ENCODE assay signal across 9 cellular contexts in genomic region chr2:119679846-119680245, GRCh38. TPM values are rescaled to one million over a fixed set of nuclear protein-coding genes. Genes with fewer than 3 reads are reported as not detected.
A peak's percentile ranks its signal among the peaks of the same experiment; 100 is the strongest.
DNase-seq lines count a peak whose midpoint lies in the region; ATAC-seq and TF ChIP-seq lines count a peak whose summit lies in the region.
"Had no signal": no experiment of that assay in that cellular context is flagged by ENCODE, and none has a peak within 500 bp of the region (broad histone marks: within the 10 kb centered on the region; RNA-seq: fewer than 3 reads in every experiment).

No MANE protein-coding gene starts in this region.

- peaks cover 13% of the 10 kb centered on the region for H3K36me3 Mint-ChIP-seq in dendritic cell treated with granulocyte-macrophage colony-stimulating factor and Interleukin-4, amounts not matched to agents 40 ng/mL and 50 ng/mL, for 4 days (ENCODE audit: low read depth)
- H3K36me3 Mint-ChIP-seq in natural killer cell treated with Interleukin-12 subunit alpha and Interleukin-12 subunit beta and Interleukin-15 and Interleukin-18, amount 100 ng/mL, for 72 hours = no peaks in the 10 kb centered on the region

- H3K9me2 ChIP-seq in Loucy (replicated peaks; ENCODE audit: low read depth, low read length) = no peaks in the 10 kb centered on the region

- peaks cover 4% of the 10 kb centered on the region for H3K27me3 Mint-ChIP-seq in dendritic cell treated with granulocyte-macrophage colony-stimulating factor and Interleukin-4, amounts not matched to agents 40 ng/mL and 50 ng/mL, for 4 days
- no peaks in the 10 kb centered on the region for H3K27me3 Mint-ChIP-seq in natural killer cell treated with Interleukin-12 subunit alpha and Interleukin-12 subunit beta and Interleukin-15 and Interleukin-18, amount 100 ng/mL, for 72 hours

- H3K4me1 ChIP-seq in Loucy (ENCODE audit: insufficient read depth, low read length, poor library complexity, severe bottlenecking) = peaks cover 11% of the 10 kb centered on the region

- no peak for DNase-seq in BJ (ENCODE audit: low read depth)
- no peak for DNase-seq in natural killer cell treated with Interleukin-12 subunit alpha and Interleukin-12 subunit beta and Interleukin-15 and Interleukin-18, amount 100 ng/mL, for 72 hours (ENCODE audit: low spot score)
- DNase-seq in G401 (ENCODE audit: low spot score) = no peak
- DNase-seq in activated gamma-delta T cell treated with Interleukin-2 at 50 U/mL for 16 hours = no peak
- no peak for DNase-seq in SIG-M5 (lab: John Stamatoyannopoulos, UW)
- DNase-seq: NCI-H510A had no signal

- peaks cover 11% of the 10 kb centered on the region for H3K4me1 Mint-ChIP-seq in dendritic cell treated with granulocyte-macrophage colony-stimulating factor and Interleukin-4, amounts not matched to agents 40 ng/mL and 50 ng/mL, for 4 days (ENCODE audit: low read depth)
- H3K4me1 Mint-ChIP-seq in natural killer cell treated with Interleukin-12 subunit alpha and Interleukin-12 subunit beta and Interleukin-15 and Interleukin-18, amount 100 ng/mL, for 72 hours (ENCODE audit: low read depth in 2 of 2) = peaks cover 11 to 24% of the 10 kb centered on the region in 2 donors

- H3K9ac ChIP-seq in Loucy (ENCODE audit: low read depth, low read length, poor library complexity, severe bottlenecking) = peak overlapping the region; percentile 89

- H3K4me2 ChIP-seq in Loucy (ENCODE audit: low read depth, low read length, poor library complexity, severe bottlenecking) = peak overlapping the region; percentile 89

- peak overlapping the region; percentile 81 for H3K27ac Mint-ChIP-seq in dendritic cell treated with granulocyte-macrophage colony-stimulating factor and Interleukin-4, amounts not matched to agents 40 ng/mL and 50 ng/mL, for 4 days
- peak overlapping the region; percentile 70 to 92 for H3K27ac Mint-ChIP-seq in natural killer cell treated with Interleukin-12 subunit alpha and Interleukin-12 subunit beta and Interleukin-15 and Interleukin-18, amount 100 ng/mL, for 72 hours

- 0 out of 2 replicates have a peak, but pooled peaks cover 4% of the 10 kb centered on the region for H3K27me3 ChIP-seq in BJ (ENCODE audit: control insufficient read depth, insufficient read depth, low read length)
- H3K27me3 ChIP-seq in Loucy (ENCODE audit: insufficient read depth, low read length, poor library complexity, severe bottlenecking) = no peaks in the 10 kb centered on the region

- in situ Hi-C loops in G401 (cut with HindIII; ENCODE audit: low sequenced_read_pairs) = loop anchor here (10.0 kb wide), 1 partner anchor 205 kb away; no protein-coding TSS in a partner anchor

- H3K36me3 ChIP-seq in BJ (ENCODE audit: control insufficient read depth, insufficient read depth, low read length) = peaks cover 4% of the 10 kb centered on the region; the same call in 1 of the 2 replicates
- H3K36me3 ChIP-seq in Loucy (ENCODE audit: insufficient read depth, low read length) = no peaks in the 10 kb centered on the region

- CTCF ChIA-PET in BJ (lab: Yijun Ruan, JAX) = interaction anchor here (1.3 kb wide), 1 partner anchor 23 kb away, joined by 3 read pairs; no protein-coding TSS in a partner anchor

- POLR2A ChIA-PET in BJ (lab: Charles Lee) = no interaction called here

- H3K9me3 ChIP-seq in Loucy (ENCODE audit: insufficient read depth, low read depth, low read length) = no peaks in the 10 kb centered on the region

- H3K4me3 Mint-ChIP-seq in dendritic cell treated with granulocyte-macrophage colony-stimulating factor and Interleukin-4, amounts not matched to agents 40 ng/mL and 50 ng/mL, for 4 days = peak overlapping the region; percentile 85
- peak overlapping the region; percentile 90 for H3K4me3 Mint-ChIP-seq in natural killer cell treated with Interleukin-12 subunit alpha and Interleukin-12 subunit beta and Interleukin-15 and Interleukin-18, amount 100 ng/mL, for 72 hours

- ATAC-seq in natural killer cell treated with Interleukin-12 subunit alpha and Interleukin-12 subunit beta and Interleukin-15 and Interleukin-18, amount 100 ng/mL, for 72 hours = no peak
- ATAC-seq in HG03442 (IDR thresholded peaks at IDR 0.05; ENCODE audit: unreplicated experiment) = no peak

- peaks cover 20% of the 10 kb centered on the region for H3K79me2 ChIP-seq in Loucy (ENCODE audit: insufficient read depth, low read length)

- H3K9me3 Mint-ChIP-seq in dendritic cell treated with granulocyte-macrophage colony-stimulating factor and Interleukin-4, amounts not matched to agents 40 ng/mL and 50 ng/mL, for 4 days = no peaks in the 10 kb centered on the region
- no peaks in the 10 kb centered on the region for H3K9me3 Mint-ChIP-seq in natural killer cell treated with Interleukin-12 subunit alpha and Interleukin-12 subunit beta and Interleukin-15 and Interleukin-18, amount 100 ng/mL, for 72 hours

- H4K20me1 ChIP-seq in Loucy (ENCODE audit: insufficient read depth, low read length, poor library complexity, severe bottlenecking) = peaks cover 3% of the 10 kb centered on the region

- intact Hi-C loops in dendritic cell treated with granulocyte-macrophage colony-stimulating factor and Interleukin-4, amounts not matched to agents 40 ng/mL and 50 ng/mL, for 4 days (cut with micrococcal nuclease) = no loop called here

- no peaks in the 10 kb centered on the region for H3F3A ChIP-seq in Loucy (ENCODE audit: low read depth)

- H2AFZ ChIP-seq in Loucy (ENCODE audit: low read length) = no peak overlapping the region

- peak overlapping the region; percentile 77 for H3K4me3 ChIP-seq in BJ (ENCODE audit: low read depth, low read length)
- peak overlapping the region; percentile 91 for H3K4me3 ChIP-seq in Loucy (ENCODE audit: low read length, poor library complexity, severe bottlenecking)

- TF ChIP-seq CTCF in BJ (IDR thresholded peaks at IDR 0.05; ENCODE audit: insufficient read depth, low read depth, low read length) (no peak), Loucy (conservative IDR thresholded peaks at IDR 0.05; ENCODE audit: low read length) (no peak)

RNA-seq across cellular contexts. Expression of gene TMEM177, which starts 0.8 kb away (rescaled TPM):
- 6.2 and 8.3 TPM in 2 replicates for polyA plus RNA-seq in BJ (2011; rRNA removed)
- polyA minus RNA-seq in BJ (2011; rRNA and poly(A)+ RNA removed) = 4.9 and 9.1 TPM in 2 replicates
- 10 to 100 TPM in 1 of 2 donors, 1 to 10 TPM in 1; 8.9 to 14.7 TPM for total RNA-seq in natural killer cell treated with Interleukin-12 subunit alpha and Interleukin-12 subunit beta and Interleukin-15 and Interleukin-18, amount 100 ng/mL, for 72 hours
- total RNA-seq in G401 (2014; rRNA removed; shearing (Covaris generic)) = 52.6 and 58.4 TPM in 2 replicates
